11 cellular contexts compared by ENCODE assay signal in the genomic region with DNA sequence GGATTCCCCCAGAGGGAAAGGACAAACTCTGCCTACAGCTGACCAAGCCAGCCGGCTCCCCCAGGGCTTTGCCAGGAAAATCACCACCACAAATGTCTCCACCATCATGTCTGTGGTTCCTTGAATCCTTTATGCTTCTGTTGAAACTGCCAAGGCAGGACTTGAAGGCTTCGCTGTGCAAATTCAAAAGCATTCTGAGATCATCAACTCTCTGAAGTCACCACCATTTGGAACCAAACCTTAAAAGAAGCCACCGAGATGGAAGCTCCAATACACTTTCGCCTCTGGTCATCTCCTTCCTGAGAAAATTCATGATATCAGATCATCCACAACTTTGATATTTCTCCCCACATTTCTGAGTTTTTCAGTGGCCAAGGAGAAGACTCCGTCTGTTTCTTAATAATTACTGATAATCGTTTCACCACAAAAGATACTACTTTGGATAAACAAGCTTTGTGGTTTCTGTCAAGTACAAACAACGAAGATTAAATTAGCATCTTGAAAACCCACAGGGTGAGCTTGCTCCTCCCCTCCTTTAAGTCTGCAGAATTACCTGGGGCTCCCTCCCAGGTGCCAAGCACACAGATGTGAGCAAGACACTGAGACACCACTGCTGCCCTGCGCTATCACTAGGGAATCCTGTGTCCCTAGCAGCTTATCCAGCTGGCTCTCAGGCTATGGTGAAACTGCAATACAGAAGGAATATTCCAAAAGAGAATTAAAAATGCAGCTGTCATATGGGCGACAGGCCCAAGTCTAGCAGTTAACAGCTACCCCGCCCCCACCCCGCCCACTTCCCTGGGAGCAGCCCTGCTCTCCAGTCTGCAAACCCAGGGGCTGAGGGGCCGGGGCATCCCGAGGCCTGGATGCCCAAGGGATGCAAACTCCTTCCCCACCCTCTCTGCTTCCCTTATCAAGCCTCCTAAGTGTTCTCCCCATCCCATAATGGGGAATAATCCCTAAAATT.
A peak's percentile ranks its signal among the peaks of the same experiment; 100 is the strongest.
DNase-seq lines count a peak whose midpoint lies in the region; ATAC-seq and TF ChIP-seq lines count a peak whose summit lies in the region.
"Had no signal": no experiment of that assay in that cellular context is flagged by ENCODE, and none has a peak within 500 bp of the region (broad histone marks: within the 10 kb centered on the region; RNA-seq: fewer than 3 reads in every experiment).

No MANE protein-coding gene starts in this region.

- ATAC-seq in WTC11 = peak; percentile 27; the same call in 1 of the 2 replicates
- ATAC-seq: HCT116 had no signal

- H3K27ac Mint-ChIP-seq in activated naive CD4-positive, alpha-beta T cell treated with anti-CD3 and anti-CD28 coated beads, Interleukin-2, amount 50 U/mL, for 24 hours = no peak overlapping the region
- no peak overlapping the region for H3K27ac Mint-ChIP-seq in activated naive CD4-positive, alpha-beta T cell treated with anti-CD3 and anti-CD28 coated beads for 36 hours
- H3K27ac Mint-ChIP-seq in WTC11 = no peak overlapping the region

- no peak overlapping the region for H3K4me3 ChIP-seq in lower leg skin (ENCODE audit: low read depth, poor library complexity, severe bottlenecking)
- H3K4me3 ChIP-seq in uterus = no peak overlapping the region
- H3K4me3 ChIP-seq: suprapubic skin had no signal

- no peak for DNase-seq in activated naive CD4-positive, alpha-beta T cell treated with anti-CD3 and anti-CD28 coated beads for 36 hours
- DNase-seq in WTC11 (ENCODE audit: low spot score) (no peak), lower leg skin (ENCODE audit: low spot score in 2 of 2) (peak; percentile 16 to 89), uterus (peak; percentile 62), RWPE1 (ENCODE audit: low spot score) (no peak), cerebellar nuclear complex (lab: John Stamatoyannopoulos, UW) (no peak), KBM-7 (no peak)
- DNase-seq: DMS79 had no signal

- no peak for TF ChIP-seq CTCF in WTC11 (IDR thresholded peaks at IDR 0.05)
- no peak for TF ChIP-seq CTCF in lower leg skin (IDR thresholded peaks at IDR 0.05)
- TF ChIP-seq CTCF in uterus (IDR thresholded peaks at IDR 0.05) = no peak
- TF ChIP-seq CTCF in RWPE1 (conservative IDR thresholded peaks at IDR 0.05; ENCODE audit: low read depth) = no peak

- no peaks in the 10 kb centered on the region for H3K36me3 ChIP-seq in uterus
- H3K36me3 ChIP-seq: suprapubic skin had no signal

- no peaks in the 10 kb centered on the region for H3K9me3 ChIP-seq in uterus
- H3K9me3 ChIP-seq: suprapubic skin had no signal

- WGBS in lower leg skin, 2 donors = 28 to 38% methylated on average over 13 of the region's 13 CpGs

- no peaks in the 10 kb centered on the region for H3K27me3 Mint-ChIP-seq in activated naive CD4-positive, alpha-beta T cell treated with anti-CD3 and anti-CD28 coated beads, Interleukin-2, amount 50 U/mL, for 24 hours
- peaks cover 2% of the 10 kb centered on the region for H3K27me3 Mint-ChIP-seq in activated naive CD4-positive, alpha-beta T cell treated with anti-CD3 and anti-CD28 coated beads for 36 hours (ENCODE audit: low read depth)
- no peaks in the 10 kb centered on the region for H3K27me3 Mint-ChIP-seq in WTC11 (ENCODE audit: low read depth)

- intact Hi-C loops in activated naive CD4-positive, alpha-beta T cell treated with anti-CD3 and anti-CD28 coated beads for 36 hours (cut with micrococcal nuclease) = loop anchor here (2.0 kb wide), 2 partner anchors 27 to 759 kb away; no protein-coding TSS in a partner anchor
- intact Hi-C loops in lower leg skin (cut with DNase I; ENCODE audit: low total_unique reads) (no loop called here), uterus (cut with DNase I; ENCODE audit: low total_unique reads) (loop anchor here (5.0 kb wide), 1 partner anchor 122 kb away; no protein-coding TSS in a partner anchor)

- in situ Hi-C loops in KBM-7 (cut with MboI; ENCODE audit: low pct_unique_long_range_greater_than_20kb, low sequenced_read_pairs) = loop anchor here (25.0 kb wide), 1 partner anchor 378 kb away; no protein-coding TSS in a partner anchor

- POLR2A ChIA-PET in WTC11 (lab: Charles Lee) = no interaction called here
- POLR2A ChIA-PET in RWPE1 (lab: Yijun Ruan, JAX; ENCODE audit: low non-redundant PET) = no interaction called here

- CTCF ChIA-PET in activated naive CD4-positive, alpha-beta T cell treated with anti-CD3 and anti-CD28 coated beads for 36 hours (lab: Charles Lee) = interaction anchor here (0.9 kb wide), 1 partner anchor 27 kb away, joined by 3 read pairs; no protein-coding TSS in a partner anchor
- CTCF ChIA-PET in WTC11 (lab: Charles Lee) = no interaction called here
- CTCF ChIA-PET in RWPE1 (lab: Yijun Ruan, JAX) = interaction anchor here (0.6 to 0.9 kb wide), 2 partner anchors 32 to 293 kb away, joined by 4 read pairs; no protein-coding TSS in a partner anchor

- no peaks in the 10 kb centered on the region for H3K4me1 ChIP-seq in uterus

- TF ChIP-seq POLR2A in lower leg skin (IDR thresholded peaks at IDR 0.05) (no peak), uterus (IDR thresholded peaks at IDR 0.05) (no peak)

- no peaks in the 10 kb centered on the region for H3K9me3 Mint-ChIP-seq in activated naive CD4-positive, alpha-beta T cell treated with anti-CD3 and anti-CD28 coated beads, Interleukin-2, amount 50 U/mL, for 24 hours
- no peaks in the 10 kb centered on the region for H3K9me3 Mint-ChIP-seq in activated naive CD4-positive, alpha-beta T cell treated with anti-CD3 and anti-CD28 coated beads for 36 hours
- H3K9me3 Mint-ChIP-seq in WTC11 = no peaks in the 10 kb centered on the region

- no peaks in the 10 kb centered on the region for H3K27me3 ChIP-seq in uterus
- H3K27me3 ChIP-seq: suprapubic skin had no signal

- H3K4me3 Mint-ChIP-seq in activated naive CD4-positive, alpha-beta T cell treated with anti-CD3 and anti-CD28 coated beads, Interleukin-2, amount 50 U/mL, for 24 hours = peak overlapping the region; percentile 23
- H3K4me3 Mint-ChIP-seq in activated naive CD4-positive, alpha-beta T cell treated with anti-CD3 and anti-CD28 coated beads for 36 hours = no peak overlapping the region
- no peak overlapping the region for H3K4me3 Mint-ChIP-seq in WTC11

- H3K36me3 Mint-ChIP-seq in activated naive CD4-positive, alpha-beta T cell treated with anti-CD3 and anti-CD28 coated beads, Interleukin-2, amount 50 U/mL, for 24 hours = peaks cover 1% of the 10 kb centered on the region
- H3K36me3 Mint-ChIP-seq in activated naive CD4-positive, alpha-beta T cell treated with anti-CD3 and anti-CD28 coated beads for 36 hours (ENCODE audit: low read depth) = no peaks in the 10 kb centered on the region
- H3K36me3 Mint-ChIP-seq in WTC11 = no peaks in the 10 kb centered on the region

- peaks cover 49% of the 10 kb centered on the region for H3K4me1 Mint-ChIP-seq in activated naive CD4-positive, alpha-beta T cell treated with anti-CD3 and anti-CD28 coated beads, Interleukin-2, amount 50 U/mL, for 24 hours
- peaks cover 27% of the 10 kb centered on the region for H3K4me1 Mint-ChIP-seq in activated naive CD4-positive, alpha-beta T cell treated with anti-CD3 and anti-CD28 coated beads for 36 hours (ENCODE audit: low read depth)
- H3K4me1 Mint-ChIP-seq in WTC11 = peaks cover 45% of the 10 kb centered on the region

- peak overlapping the region; percentile 81 to 84 for H3K27ac ChIP-seq in uterus
- no peak overlapping the region for H3K27ac ChIP-seq in RWPE1

TF ChIP-seq in WTC11, 78 proteins besides CTCF, POLR2A, EP300 and RAD21:
- TF ChIP-seq HMGA2 (CRISPR knock-in tag; IDR thresholded peaks at IDR 0.05) (no peak), JUN (CRISPR knock-in tag; IDR thresholded peaks at IDR 0.05) (no peak), CREB1 (CRISPR knock-in tag; IDR thresholded peaks at IDR 0.05) (no peak), RORB (CRISPR knock-in tag; IDR thresholded peaks at IDR 0.05) (no peak)
- TF ChIP-seq, protein P1, sequence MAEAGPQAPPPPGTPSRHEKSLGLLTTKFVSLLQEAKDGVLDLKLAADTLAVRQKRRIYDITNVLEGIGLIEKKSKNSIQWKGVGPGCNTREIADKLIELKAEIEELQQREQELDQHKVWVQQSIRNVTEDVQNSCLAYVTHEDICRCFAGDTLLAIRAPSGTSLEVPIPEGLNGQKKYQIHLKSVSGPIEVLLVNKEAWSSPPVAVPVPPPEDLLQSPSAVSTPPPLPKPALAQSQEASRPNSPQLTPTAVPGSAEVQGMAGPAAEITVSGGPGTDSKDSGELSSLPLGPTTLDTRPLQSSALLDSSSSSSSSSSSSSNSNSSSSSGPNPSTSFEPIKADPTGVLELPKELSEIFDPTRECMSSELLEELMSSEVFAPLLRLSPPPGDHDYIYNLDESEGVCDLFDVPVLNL (CRISPR knock-in tag; IDR thresholded peaks at IDR 0.05; ENCODE audit: borderline replicate concordance, low read depth) = no peak
- TF ChIP-seq, protein P2, sequence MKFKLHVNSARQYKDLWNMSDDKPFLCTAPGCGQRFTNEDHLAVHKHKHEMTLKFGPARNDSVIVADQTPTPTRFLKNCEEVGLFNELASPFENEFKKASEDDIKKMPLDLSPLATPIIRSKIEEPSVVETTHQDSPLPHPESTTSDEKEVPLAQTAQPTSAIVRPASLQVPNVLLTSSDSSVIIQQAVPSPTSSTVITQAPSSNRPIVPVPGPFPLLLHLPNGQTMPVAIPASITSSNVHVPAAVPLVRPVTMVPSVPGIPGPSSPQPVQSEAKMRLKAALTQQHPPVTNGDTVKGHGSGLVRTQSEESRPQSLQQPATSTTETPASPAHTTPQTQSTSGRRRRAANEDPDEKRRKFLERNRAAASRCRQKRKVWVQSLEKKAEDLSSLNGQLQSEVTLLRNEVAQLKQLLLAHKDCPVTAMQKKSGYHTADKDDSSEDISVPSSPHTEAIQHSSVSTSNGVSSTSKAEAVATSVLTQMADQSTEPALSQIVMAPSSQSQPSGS (CRISPR knock-in tag; IDR thresholded peaks at IDR 0.05; ENCODE audit: borderline replicate concordance, low read depth) = no peak

Comparison
In these comparisons a context has a peak if more than half of its experiments do, and no peak if none do; other contexts are left out.
1. DNase-seq: peak in lower leg skin (2 of 2) and uterus (2 of 2); none in activated naive CD4-positive, alpha-beta T cell treated with anti-CD3 and anti-CD28 coated beads for 36 hours (single experiment), WTC11 (single experiment), RWPE1 (single experiment), cerebellar nuclear complex (0 of 2) and KBM-7 (single experiment).